In the genomic region with DNA sequence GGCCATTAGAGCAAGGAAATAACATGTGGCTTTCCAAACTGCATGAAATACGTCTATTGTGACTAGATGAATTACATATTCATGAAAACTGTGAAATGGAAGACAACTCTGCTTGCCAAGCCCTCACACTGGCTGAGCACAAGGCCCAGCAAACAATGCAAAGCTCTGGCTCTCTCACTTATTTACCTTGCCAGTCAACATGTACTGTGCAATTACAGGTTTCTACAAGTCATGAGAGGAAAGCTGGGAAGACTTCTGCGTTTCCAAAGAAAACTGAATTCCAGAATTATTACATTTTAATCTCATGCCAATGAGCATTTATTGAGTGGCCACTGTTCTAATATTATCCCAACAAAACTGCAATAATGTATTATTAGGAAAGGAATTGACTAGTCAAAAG, we compare ENCODE assay signal across 1 cellular context.
TF ChIP-seq lines count a peak whose summit lies in the region.

No MANE protein-coding gene starts in this region.

TF ChIP-seq in K562, 482 proteins besides CTCF, POLR2A, EP300 and RAD21 (continued from another document):
- TF ChIP-seq GABPA (tag; conservative IDR thresholded peaks at IDR 0.05; ENCODE audit: low read depth), result no peak
